In genomic region chr1:174966000-174966572, GRCh38 we compare ENCODE assay signal across 11 cellular contexts. TPM values are rescaled to one million over a fixed set of nuclear protein-coding genes. Genes with fewer than 3 reads are reported as not detected.
A peak's percentile ranks its signal among the peaks of the same experiment; 100 is the strongest.
DNase-seq lines count a peak whose midpoint lies in the region; ATAC-seq and TF ChIP-seq lines count a peak whose summit lies in the region.
"Had no signal": no experiment of that assay in that cellular context is flagged by ENCODE, and none has a peak within 500 bp of the region (broad histone marks: within the 10 kb centered on the region; RNA-seq: fewer than 3 reads in every experiment).

No MANE protein-coding gene starts in this region.

- no peaks in the 10 kb centered on the region for H3K79me2 ChIP-seq in MM.1S (ENCODE audit: low read length)

- intact Hi-C loops in colonic mucosa (cut with DNase I), result no loop called here

- H3K27ac ChIP-seq in MM.1S (ENCODE audit: low read length) (peak overlapping the region; percentile 51; the same call in 1 of the 2 replicates), colonic mucosa (peak overlapping the region; percentile 62)
- H3K27ac ChIP-seq: cardiac muscle cell had no signal

- no peaks in the 10 kb centered on the region for H4K20me1 ChIP-seq in MM.1S (ENCODE audit: insufficient read depth, low read length)

- H3K27me3 ChIP-seq in MM.1S (replicated peaks; ENCODE audit: insufficient read depth, low read length), result no peaks in the 10 kb centered on the region
- H3K27me3 ChIP-seq in colonic mucosa, result no peaks in the 10 kb centered on the region
- no peaks in the 10 kb centered on the region for H3K27me3 ChIP-seq in BE2C
- H3K27me3 ChIP-seq: cardiac muscle cell had no signal

- H3K9me3 ChIP-seq in MM.1S (replicated peaks; ENCODE audit: insufficient read depth, low read length), result no peaks in the 10 kb centered on the region
- no peaks in the 10 kb centered on the region for H3K9me3 ChIP-seq in colonic mucosa
- H3K9me3 ChIP-seq in BE2C, result no peaks in the 10 kb centered on the region

- DNase-seq in CD1c-positive myeloid dendritic cell (ENCODE audit: extremely low spot score) (peak; percentile 46), MM.1S (no peak), colonic mucosa (no peak), NCI-H1105 (lab: John Stamatoyannopoulos, UW) (no peak), NCI-H2081 (lab: John Stamatoyannopoulos, UW) (no peak), BE2C (no peak)
- DNase-seq in natural killer cell treated with Interleukin-12 subunit alpha and Interleukin-12 subunit beta and Interleukin-15 and Interleukin-18, amount 100 ng/mL, for 72 hours (ENCODE audit: low spot score), result no peak
- DNase-seq in stimulated activated naive CD4-positive, alpha-beta T cell (lab: John Stamatoyannopoulos, UW), result no peak
- DNase-seq: KG1, mesenchymal stem cell had no signal

- H3F3A ChIP-seq in MM.1S (ENCODE audit: insufficient read depth, low read length), result peaks cover 71% of the 10 kb centered on the region

- no peak overlapping the region for H3K9ac ChIP-seq in MM.1S (ENCODE audit: low read length)
- H3K9ac ChIP-seq in colonic mucosa (ENCODE audit: low read depth in 2 of 2, low read length in 2 of 2), result peak overlapping the region; percentile 5 to 47

- H3K4me3 Mint-ChIP-seq in natural killer cell treated with Interleukin-12 subunit alpha and Interleukin-12 subunit beta and Interleukin-15 and Interleukin-18, amount 100 ng/mL, for 72 hours, result peak overlapping the region; percentile 67

- peak overlapping the region; percentile 19 for H3K4me2 ChIP-seq in MM.1S (ENCODE audit: low read depth, low read length)

- H3K27ac Mint-ChIP-seq in natural killer cell treated with Interleukin-12 subunit alpha and Interleukin-12 subunit beta and Interleukin-15 and Interleukin-18, amount 100 ng/mL, for 72 hours, result peak overlapping the region; percentile 76 to 98

- H3K36me3 ChIP-seq in MM.1S (replicated peaks; ENCODE audit: insufficient read depth, low read length) (no peaks in the 10 kb centered on the region), colonic mucosa (no peaks in the 10 kb centered on the region), BE2C (no peaks in the 10 kb centered on the region)
- H3K36me3 ChIP-seq: cardiac muscle cell had no signal

- no peaks in the 10 kb centered on the region for H3K27me3 Mint-ChIP-seq in natural killer cell treated with Interleukin-12 subunit alpha and Interleukin-12 subunit beta and Interleukin-15 and Interleukin-18, amount 100 ng/mL, for 72 hours

- no peaks in the 10 kb centered on the region for H3K36me3 Mint-ChIP-seq in natural killer cell treated with Interleukin-12 subunit alpha and Interleukin-12 subunit beta and Interleukin-15 and Interleukin-18, amount 100 ng/mL, for 72 hours

- peaks cover 50 to 63% of the 10 kb centered on the region in 2 donors for H3K4me1 Mint-ChIP-seq in natural killer cell treated with Interleukin-12 subunit alpha and Interleukin-12 subunit beta and Interleukin-15 and Interleukin-18, amount 100 ng/mL, for 72 hours (ENCODE audit: low read depth in 2 of 2)

- no peaks in the 10 kb centered on the region for H3K9me3 Mint-ChIP-seq in natural killer cell treated with Interleukin-12 subunit alpha and Interleukin-12 subunit beta and Interleukin-15 and Interleukin-18, amount 100 ng/mL, for 72 hours

- no peak overlapping the region for H3K4me3 ChIP-seq in MM.1S (ENCODE audit: low read length)
- no peak overlapping the region for H3K4me3 ChIP-seq in colonic mucosa
- no peak overlapping the region for H3K4me3 ChIP-seq in BE2C (ENCODE audit: low read depth, low read length)
- H3K4me3 ChIP-seq: cardiac muscle cell had no signal

- ATAC-seq in natural killer cell treated with Interleukin-12 subunit alpha and Interleukin-12 subunit beta and Interleukin-15 and Interleukin-18, amount 100 ng/mL, for 72 hours, result no peak

- no peaks in the 10 kb centered on the region for H3K9me2 ChIP-seq in MM.1S (replicated peaks; ENCODE audit: insufficient read depth, low read length)

- no peak for TF ChIP-seq CTCF in MM.1S (IDR thresholded peaks at IDR 0.05; ENCODE audit: low read length)
- no peak for TF ChIP-seq CTCF in colonic mucosa (IDR thresholded peaks at IDR 0.05)
- no peak for TF ChIP-seq CTCF in BE2C (IDR thresholded peaks at IDR 0.05; ENCODE audit: low read depth, low read length)

- H2AFZ ChIP-seq in MM.1S (ENCODE audit: low read length), result peak overlapping the region; percentile 4; the same call in 1 of the 2 replicates

- H3K4me1 ChIP-seq in MM.1S (ENCODE audit: low read length) (peaks cover 77% of the 10 kb centered on the region), colonic mucosa (peaks cover 17% of the 10 kb centered on the region), BE2C (peaks cover 7% of the 10 kb centered on the region)

RNA-seq across cellular contexts. Expression of gene CACYBP, which starts 33.7 kb away (rescaled TPM):
- total RNA-seq in colonic mucosa, result 100 to 1,000 TPM in 1 of 2 donors, 10 to 100 TPM in 1; 66.9 to 182 TPM
- total RNA-seq in natural killer cell treated with Interleukin-12 subunit alpha and Interleukin-12 subunit beta and Interleukin-15 and Interleukin-18, amount 100 ng/mL, for 72 hours, result 100 to 1,000 TPM; 199 to 288 TPM
- 98.7 TPM for polyA plus RNA-seq in BE2C (2012; ENCODE audit: insufficient read depth, insufficient read length, low read depth)

RNA-seq across cellular contexts. Expression of gene MRPS14, which starts 57.1 kb away (rescaled TPM):
- 10 to 100 TPM; 30.4 to 36.2 TPM for total RNA-seq in colonic mucosa
- total RNA-seq in natural killer cell treated with Interleukin-12 subunit alpha and Interleukin-12 subunit beta and Interleukin-15 and Interleukin-18, amount 100 ng/mL, for 72 hours, result 10 to 100 TPM; 23.9 to 34.7 TPM
- 65.0 TPM for polyA plus RNA-seq in BE2C (2012; ENCODE audit: insufficient read depth, insufficient read length, low read depth)
